In genomic region chr13:108213946-108214345, GRCh38 we compare ENCODE assay signal across 9 cellular contexts. TPM values are rescaled to one million over a fixed set of nuclear protein-coding genes. Genes with fewer than 3 reads are reported as not detected.
DNase-seq lines count a peak whose midpoint lies in the region; ATAC-seq and TF ChIP-seq lines count a peak whose summit lies in the region.
"Had no signal": no experiment of that assay in that cellular context is flagged by ENCODE, and none has a peak within 500 bp of the region (broad histone marks: within the 10 kb centered on the region; RNA-seq: fewer than 3 reads in every experiment).

No MANE protein-coding gene starts in this region.

- no peak overlapping the region for H3K9ac ChIP-seq in iPS-18a (ENCODE audit: low read length)

- H3K4me1 Mint-ChIP-seq in activated B cell treated with CpG ODN at 0.5 μM for 24 hours, result peaks cover 70% of the 10 kb centered on the region
- peaks cover 19% of the 10 kb centered on the region for H3K4me1 Mint-ChIP-seq in type B pancreatic cell (ENCODE audit: unreplicated experiment)

- H3K4me3 ChIP-seq in cardiac muscle cell (peak overlapping the region; percentile 46), iPS-18a (ENCODE audit: low read length) (peak overlapping the region; percentile 60)

- peaks cover 29% of the 10 kb centered on the region for H3K36me3 Mint-ChIP-seq in activated B cell treated with CpG ODN at 0.5 μM for 24 hours (ENCODE audit: low read depth)
- H3K36me3 Mint-ChIP-seq in type B pancreatic cell, result peaks cover 7% of the 10 kb centered on the region

- POLR2A ChIA-PET in activated B cell treated with CpG ODN at 0.5 μM for 24 hours (lab: Charles Lee), result interaction anchor here (1.1 kb wide), 1 partner anchor 56 kb away, joined by 3 read pairs; the partner anchor contains the start of gene TNFSF13B

- CTCF ChIA-PET in activated B cell treated with CpG ODN at 0.5 μM for 24 hours (lab: Charles Lee), result interaction anchor here (1.2 to 1.3 kb wide), 2 partner anchors 12 to 56 kb away, joined by 4 read pairs; partner anchors contain the start of gene TNFSF13B

- H3K4me1 ChIP-seq in cardiac muscle cell (ENCODE audit: low read depth) (peaks cover 12% of the 10 kb centered on the region), iPS-18a (ENCODE audit: control insufficient read depth, low read depth, low read length) (peaks cover 3% of the 10 kb centered on the region)
- H3K4me1 ChIP-seq: testis had no signal

- H3K27ac Mint-ChIP-seq in activated B cell treated with CpG ODN at 0.5 μM for 24 hours, result peak overlapping the region; percentile 80
- H3K27ac Mint-ChIP-seq in type B pancreatic cell, result peak overlapping the region; percentile 87

- H3K36me3 ChIP-seq in cardiac muscle cell (peaks cover 11% of the 10 kb centered on the region), iPS-18a (ENCODE audit: control insufficient read depth, low read depth, low read length) (peaks cover 10% of the 10 kb centered on the region)

- DNase-seq in cardiac muscle cell (ENCODE audit: low read depth in 1 of 2, low spot score in 1 of 2) (no peak), cardiac septum (ENCODE audit: low spot score) (no peak), activated B cell treated with CpG ODN at 0.5 μM for 24 hours (no peak), type B pancreatic cell (ENCODE audit: extremely low spot score, unreplicated experiment) (no peak), DMS 273 treated with DMSO at 0.1 percent for 48 hours (lab: John Stamatoyannopoulos, UW) (no peak)

- H3K27me3 Mint-ChIP-seq in activated B cell treated with CpG ODN at 0.5 μM for 24 hours (no peaks in the 10 kb centered on the region), type B pancreatic cell (no peaks in the 10 kb centered on the region)

- H3K9me3 Mint-ChIP-seq in activated B cell treated with CpG ODN at 0.5 μM for 24 hours (peaks cover 2% of the 10 kb centered on the region), type B pancreatic cell (no peaks in the 10 kb centered on the region)

- ATAC-seq in activated B cell treated with CpG ODN at 0.5 μM for 24 hours (ENCODE audit: low read depth) (no peak), GM19452 (IDR thresholded peaks at IDR 0.05; ENCODE audit: unreplicated experiment) (no peak), GM18873 (IDR thresholded peaks at IDR 0.05; ENCODE audit: low FRiP score, unreplicated experiment) (no peak)

- intact Hi-C loops in cardiac septum (cut with DNase I) (no loop called here), activated B cell treated with CpG ODN at 0.5 μM for 24 hours (cut with micrococcal nuclease) (loop anchor here (1.0 to 2.0 kb wide), 2 partner anchors 29 to 1573 kb away; partner anchors contain the start of gene IRS2)

- no peak overlapping the region for H3K27ac ChIP-seq in cardiac muscle cell
- no peak overlapping the region for H3K27ac ChIP-seq in iPS-18a (ENCODE audit: low read length)
- H3K27ac ChIP-seq: testis had no signal

- H3K4me3 Mint-ChIP-seq in activated B cell treated with CpG ODN at 0.5 μM for 24 hours, result peak overlapping the region; percentile 88
- H3K4me3 Mint-ChIP-seq in type B pancreatic cell, result peak overlapping the region; percentile 92

- no peaks in the 10 kb centered on the region for H3K27me3 ChIP-seq in cardiac muscle cell
- no peaks in the 10 kb centered on the region for H3K27me3 ChIP-seq in iPS-18a (ENCODE audit: control insufficient read depth, insufficient read depth, low read length)
- H3K27me3 ChIP-seq: testis had no signal

- H3K9me3 ChIP-seq in cardiac muscle cell (ENCODE audit: low read depth), result no peaks in the 10 kb centered on the region
- no peaks in the 10 kb centered on the region for H3K9me3 ChIP-seq in iPS-18a (ENCODE audit: control insufficient read depth, low read depth, low read length)
- H3K9me3 ChIP-seq: testis had no signal

- TF ChIP-seq CTCF in cardiac muscle cell (IDR thresholded peaks at IDR 0.05; ENCODE audit: low read depth, low read length), result no peak
- TF ChIP-seq CTCF in activated B cell treated with CpG ODN at 0.5 μM for 24 hours (IDR thresholded peaks at IDR 0.05), result no peak
- no peak for TF ChIP-seq CTCF in type B pancreatic cell (conservative IDR thresholded peaks at IDR 0.05)

RNA-seq across cellular contexts. Expression of gene LIG4, which starts 1.4 kb away (rescaled TPM):
- total RNA-seq in cardiac muscle cell, result 9.9 and 16.2 TPM in 2 replicates
- 8.9 and 14.4 TPM in 2 replicates for polyA plus RNA-seq in cardiac muscle cell
- total RNA-seq in cardiac septum, result 11.4 TPM
- total RNA-seq in activated B cell treated with CpG ODN at 0.5 μM for 24 hours, result 12.1 and 14.8 TPM in 2 replicates
- total RNA-seq in type B pancreatic cell (ENCODE audit: low replicate concordance), result 8.7 and 10.0 TPM in 2 replicates

RNA-seq across cellular contexts. Expression of gene ABHD13, which starts 4.2 kb away (rescaled TPM):
- total RNA-seq in cardiac muscle cell (14.2 and 18.0 TPM in 2 replicates), cardiac septum (5.5 TPM), activated B cell treated with CpG ODN at 0.5 μM for 24 hours (9.4 and 10.9 TPM in 2 replicates), type B pancreatic cell (ENCODE audit: low replicate concordance) (9.0 and 12.0 TPM in 2 replicates)
- polyA plus RNA-seq in cardiac muscle cell, result 19.8 and 20.3 TPM in 2 replicates

RNA-seq across cellular contexts. Expression of gene TNFSF13B, which starts 55.6 kb away (rescaled TPM):
- total RNA-seq in cardiac muscle cell, result 0.46 and 0.69 TPM in 2 replicates
- 0.56 and 2.4 TPM in 2 replicates for polyA plus RNA-seq in cardiac muscle cell
- 4.0 TPM for total RNA-seq in cardiac septum
- 1.7 and 2.7 TPM in 2 replicates for total RNA-seq in activated B cell treated with CpG ODN at 0.5 μM for 24 hours
- total RNA-seq in type B pancreatic cell (ENCODE audit: low replicate concordance), result 0.45 and 1.8 TPM in 2 replicates
